ENCODE assay signal across 19 cellular contexts in genomic region chr4:26239796-26240195, GRCh38.
DNase-seq lines count a peak whose midpoint lies in the region; ATAC-seq, FAIRE-seq and TF ChIP-seq lines count a peak whose summit lies in the region.
"Had no signal": no experiment of that assay in that cellular context is flagged by ENCODE, and none has a peak within 500 bp of the region (broad histone marks: within the 10 kb centered on the region; RNA-seq: fewer than 3 reads in every experiment).

No MANE protein-coding gene starts in this region.

- H3K9me3 ChIP-seq in HepG2 (ENCODE audit: low read length) (no peaks in the 10 kb centered on the region), right lobe of liver (no peaks in the 10 kb centered on the region), gastroesophageal sphincter (no peaks in the 10 kb centered on the region), small intestine (ENCODE audit: control insufficient read depth, low read depth) (no peaks in the 10 kb centered on the region)
- H3K9me3 ChIP-seq: lower lobe of right lung, SJSA1, thyroid gland had no signal

- H3K4me3 Mint-ChIP-seq in progenitor cell of endocrine pancreas (ENCODE audit: low read depth), result no peak overlapping the region
- H3K4me3 Mint-ChIP-seq: natural killer cell treated with Interleukin-12 subunit alpha and Interleukin-12 subunit beta and Interleukin-15 and Interleukin-18, amount 100 ng/mL, for 72 hours; T-helper 2 cell treated with Interferon-gamma antibody and Interleukin-4, amounts not matched to agents 5 μg/mL and 100 μg/mL, for 36 hours had no signal

- WGBS in HepG2 (ENCODE audit: low lambda C conversion rate), result 18% methylated on average over 5 of the region's 5 CpGs
- WGBS in right lobe of liver (ENCODE audit: insufficient coverage, low coverage, low lambda C conversion rate, missing lambda C conversion rate), result 74% methylated on average over 5 of the region's 5 CpGs
- 71 to 93% methylated on average over 5 of the region's 5 CpGs for WGBS in gastroesophageal sphincter (ENCODE audit: low coverage in 1 of 2), 2 donors
- WGBS in small intestine, 3 donors, result 55 to 65% (median 56%) methylated on average over 5 of the region's 5 CpGs

- H3K27ac Mint-ChIP-seq in progenitor cell of endocrine pancreas, result peak overlapping the region; percentile 42
- H3K27ac Mint-ChIP-seq: T-helper 2 cell treated with Interferon-gamma antibody and Interleukin-4, amounts not matched to agents 5 μg/mL and 100 μg/mL, for 36 hours had no signal

- H3K79me2 ChIP-seq in HepG2 (ENCODE audit: insufficient read depth, low read length), result no peaks in the 10 kb centered on the region

- no peak overlapping the region for H3K9ac ChIP-seq in HepG2 (ENCODE audit: insufficient read depth, low read depth, low read length)

- H3K4me1 ChIP-seq in HepG2 (ENCODE audit: insufficient read depth, low read length) (peaks cover 28% of the 10 kb centered on the region), right lobe of liver (peaks cover 0 to 8% (median 0%) of the 10 kb centered on the region in 4 donors), gastroesophageal sphincter (peaks cover 5 to 16% (median 11%) of the 10 kb centered on the region in 3 donors), small intestine (ENCODE audit: control insufficient read depth in 2 of 2, insufficient read depth in 1 of 2, low read depth in 1 of 2, low read length in 1 of 2) (peaks cover 0 to 2% of the 10 kb centered on the region in 2 donors)
- H3K4me1 ChIP-seq: right atrium auricular region had no signal

- CTCF ChIA-PET in HepG2 (lab: Yijun Ruan, JAX; ENCODE audit: low intra/inter-chr PET ratio, low total read pairs), result no interaction called here

- no TSS peak for BruUV-seq in HepG2 (replicated peaks; lab: Mats Ljungman, UMichigan)

- no peak overlapping the region for H2AFZ ChIP-seq in HepG2 (ENCODE audit: low read length)

- TF ChIP-seq EP300 in HepG2 (IDR thresholded peaks at IDR 0.05; ENCODE audit: low read depth in 2 of 2, low read length in 2 of 2) (no peak), HepG2 (CRISPR knock-in tag; IDR thresholded peaks at IDR 0.05; ENCODE audit: borderline replicate concordance) (no peak), gastroesophageal sphincter (IDR thresholded peaks at IDR 0.05) (no peak)

- TF ChIP-seq RAD21 in HepG2 (CRISPR knock-in tag; IDR thresholded peaks at IDR 0.05), result no peak

- H3K4me2 ChIP-seq in HepG2 (ENCODE audit: low read depth, low read length), result peak overlapping the region; percentile 84

- DNase-seq in HepG2 (ENCODE audit: low spot score) (no peak), right lobe of liver (no peak), progenitor cell of endocrine pancreas (ENCODE audit: low spot score, unreplicated experiment) (no peak), dermis blood vessel endothelial cell (no peak), small intestine (no peak), DMS 273 treated with DMSO at 0.1 percent for 48 hours (lab: John Stamatoyannopoulos, UW) (no peak)
- DNase-seq: activated effector memory CD4-positive, alpha-beta T cell treated with anti-CD3 and anti-CD28 coated beads, Interleukin-2, amount 50 U/mL, for 16 hours; DMS79; lower lobe of right lung; NCI-H526; stimulated activated CD4-positive, alpha-beta T cell treated with anti-CD3 and anti-CD28 coated beads, Interleukin-4, amount 100 ng/mL, for 24 hours; thyroid gland had no signal

- H3K36me3 ChIP-seq in HepG2 (replicated peaks in 1 of 2; ENCODE audit: control insufficient read depth in 1 of 2, insufficient read depth in 2 of 2, low read length in 2 of 2), result no peaks in the 10 kb centered on the region
- H3K36me3 ChIP-seq in right lobe of liver, result no peaks in the 10 kb centered on the region
- H3K36me3 ChIP-seq in gastroesophageal sphincter, result no peaks in the 10 kb centered on the region
- no peaks in the 10 kb centered on the region for H3K36me3 ChIP-seq in small intestine (ENCODE audit: control insufficient read depth in 2 of 2, insufficient read depth in 2 of 2, low read length in 2 of 2)
- H3K36me3 ChIP-seq: lower lobe of right lung, right atrium auricular region, SJSA1, thyroid gland had no signal

- H3K27ac ChIP-seq in HepG2 (ENCODE audit: extremely low read length, insufficient read depth, low read length) (no peak overlapping the region), right lobe of liver (no peak overlapping the region), gastroesophageal sphincter (peak overlapping the region in 2 of 4 donors; percentile 27 to 42), small intestine (ENCODE audit: low read depth in 1 of 2, low read length in 1 of 2) (peak overlapping the region in 1 of 2 donors; percentile 22)
- H3K27ac ChIP-seq: lower lobe of right lung, right atrium auricular region, SJSA1, thyroid gland had no signal

- H3K27me3 Mint-ChIP-seq in progenitor cell of endocrine pancreas, result no peaks in the 10 kb centered on the region

- TF ChIP-seq POLR2A in HepG2 (IDR thresholded peaks at IDR 0.05; ENCODE audit: insufficient read depth in 1 of 2, low read depth in 2 of 2, low read length in 2 of 2) (no peak), right lobe of liver (IDR thresholded peaks at IDR 0.05) (no peak), gastroesophageal sphincter (IDR thresholded peaks at IDR 0.05) (no peak)

- intact Hi-C loops in HepG2 (cut with micrococcal nuclease; ENCODE audit: unreplicated experiment), result no loop called here
- intact Hi-C loops in right lobe of liver (cut with DNase I), result no loop called here

- POLR2A ChIA-PET in HepG2 (lab: Yijun Ruan, JAX), result no interaction called here

- in situ Hi-C loops in HepG2 (cut with HindIII; ENCODE audit: extremely low pct_ligation_motif_present, low pct_unique_long_range_greater_than_20kb), result no loop called here

- H3K4me3 ChIP-seq in HepG2 (replicated peaks in 1 of 3; ENCODE audit: insufficient read depth in 1 of 3, low read depth in 2 of 3, low read length in 3 of 3), result no peak overlapping the region
- no peak overlapping the region for H3K4me3 ChIP-seq in right lobe of liver
- H3K4me3 ChIP-seq in gastroesophageal sphincter, result no peak overlapping the region
- H3K4me3 ChIP-seq in small intestine (ENCODE audit: low read depth in 1 of 2, low read length in 2 of 2), result no peak overlapping the region
- H3K4me3 ChIP-seq: lower lobe of right lung, right atrium auricular region, SJSA1, thyroid gland had no signal

- FAIRE-seq in HepG2 (lab: Jason Lieb, UNC) (no peak), small intestine (lab: Jason Lieb, UNC) (no peak)

- H4K20me1 ChIP-seq in HepG2 (ENCODE audit: insufficient read depth, low read length), result no peaks in the 10 kb centered on the region

- no peak for ATAC-seq in HepG2
- ATAC-seq in right lobe of liver, result no peak
- ATAC-seq in gastroesophageal sphincter, result peak; percentile 34
- ATAC-seq in HG03342 (IDR thresholded peaks at IDR 0.05; ENCODE audit: unreplicated experiment), result no peak
- ATAC-seq: HCT116; lower lobe of right lung; natural killer cell treated with Interleukin-12 subunit alpha and Interleukin-12 subunit beta and Interleukin-15 and Interleukin-18, amount 100 ng/mL, for 72 hours had no signal

- H3K36me3 Mint-ChIP-seq in progenitor cell of endocrine pancreas (ENCODE audit: insufficient read depth), result no peaks in the 10 kb centered on the region
- H3K36me3 Mint-ChIP-seq: natural killer cell treated with Interleukin-12 subunit alpha and Interleukin-12 subunit beta and Interleukin-15 and Interleukin-18, amount 100 ng/mL, for 72 hours had no signal

- peaks cover 28% of the 10 kb centered on the region for H3K4me1 Mint-ChIP-seq in progenitor cell of endocrine pancreas (ENCODE audit: low read depth)

- no peaks in the 10 kb centered on the region for H3K9me3 Mint-ChIP-seq in progenitor cell of endocrine pancreas (ENCODE audit: low read depth)
- H3K9me3 Mint-ChIP-seq: natural killer cell treated with Interleukin-12 subunit alpha and Interleukin-12 subunit beta and Interleukin-15 and Interleukin-18, amount 100 ng/mL, for 72 hours had no signal

- H3K27me3 ChIP-seq in HepG2 (ENCODE audit: control insufficient read depth in 1 of 2, insufficient read depth in 2 of 2, low read length in 2 of 2) (no peaks in the 10 kb centered on the region; a peak in 1 of 5 replicates), right lobe of liver (no peaks in the 10 kb centered on the region), gastroesophageal sphincter (no peaks in the 10 kb centered on the region), small intestine (ENCODE audit: control insufficient read depth in 2 of 2, insufficient read depth in 2 of 2, low read length in 2 of 2) (no peaks in the 10 kb centered on the region)
- H3K27me3 ChIP-seq: right atrium auricular region, SJSA1, thyroid gland had no signal

- TF ChIP-seq CTCF in HepG2 (CRISPR knock-in tag; IDR thresholded peaks at IDR 0.05), result no peak
- no peak for TF ChIP-seq CTCF in right lobe of liver (IDR thresholded peaks at IDR 0.05)
- no peak for TF ChIP-seq CTCF in gastroesophageal sphincter (IDR thresholded peaks at IDR 0.05)
- no peak for TF ChIP-seq CTCF in progenitor cell of endocrine pancreas (IDR thresholded peaks at IDR 0.05; ENCODE audit: unreplicated experiment)

TF ChIP-seq in HepG2, 621 proteins besides CTCF, POLR2A, EP300 and RAD21 (continues in another document):
- TF ChIP-seq AFF4 (CRISPR knock-in tag; IDR thresholded peaks at IDR 0.05) (no peak), SPEN (CRISPR knock-in tag; IDR thresholded peaks at IDR 0.05; ENCODE audit: low read depth) (no peak)
